ENCODE assay signal across 16 cellular contexts in genomic region chr1:245213066-245213465, GRCh38. TPM values are rescaled to one million over a fixed set of nuclear protein-coding genes. Genes with fewer than 3 reads are reported as not detected.
"Had no signal": no experiment of that assay in that cellular context is flagged by ENCODE, and none has a peak within 500 bp of the region (broad histone marks: within the 10 kb centered on the region; RNA-seq: fewer than 3 reads in every experiment).

No MANE protein-coding gene starts in this region.

- H3K36me3 ChIP-seq: brain microvascular endothelial cell, esophagus squamous epithelium, ovary, thoracic aorta, upper lobe of right lung had no signal

- H3K4me1 ChIP-seq: esophagus squamous epithelium, psoas muscle, upper lobe of right lung had no signal

- H3K27ac ChIP-seq: brain microvascular endothelial cell, esophagus squamous epithelium, ovary, psoas muscle, thoracic aorta, upper lobe of right lung had no signal

- FAIRE-seq: endothelial cell of umbilical vein had no signal

- H3K4me3 ChIP-seq: esophagus squamous epithelium, ovary, psoas muscle, thoracic aorta, upper lobe of right lung had no signal

- H3K9me3 ChIP-seq: ovary, upper lobe of right lung had no signal

- DNase-seq: activated CD4-positive, alpha-beta T cell treated with anti-CD3 and anti-CD28 coated beads, Interleukin-2, amount 10 ng/mL, durations not matched to agents 7 days and 5 days; activated CD8-positive, alpha-beta memory T cell treated with anti-CD3 and anti-CD28 coated beads, Interleukin-2, amount 50 U/mL, for 4 hours; activated effector memory CD4-positive, alpha-beta T cell treated with Interleukin-2 at 50 U/mL for 16 hours; activated naive CD4-positive, alpha-beta T cell treated with anti-CD3 and anti-CD28 coated beads, Interleukin-2, amount 10 ng/mL, durations not matched to agents 7 days and 5 days; activated naive CD8-positive, alpha-beta T cell treated with anti-CD3 and anti-CD28 coated beads, Interleukin-2, amount 50 U/mL, for 24 hours; activated T-cell treated with anti-CD3 and anti-CD28 coated beads, Interleukin-2, amount 50 U/mL, for 4 hours; brain microvascular endothelial cell; effector CD8-positive, alpha-beta T cell; esophagus squamous epithelium; left ventricle myocardium superior; ovary; psoas muscle; stimulated activated naive B cell treated with anti-CD40 and anti-IgM and Interleukin-4, amounts not matched to agents 10 μg/mL and 1 μg/mL and 100 μg/mL, for 72 hours had no signal

- H3K27me3 ChIP-seq: brain microvascular endothelial cell, ovary, upper lobe of right lung had no signal

RNA-seq across cellular contexts. Expression of gene KIF26B, which starts 58.3 kb away (rescaled TPM):
- total RNA-seq: activated CD4-positive, alpha-beta T cell treated with anti-CD3 and anti-CD28 coated beads, Interleukin-2, amount 10 ng/mL, durations not matched to agents 7 days and 5 days had no signal
